ENCODE assay signal across 1 cellular context in genomic region chr16:85157372-85157771, GRCh38.
A peak's percentile ranks its signal among the peaks of the same experiment; 100 is the strongest.
TF ChIP-seq lines count a peak whose summit lies in the region.

No MANE protein-coding gene starts in this region.

TF ChIP-seq in SK-N-SH, 30 proteins besides CTCF, POLR2A, EP300 and RAD21 (continued from another document):
- TF ChIP-seq FOXJ3 (CRISPR knock-in tag; IDR thresholded peaks at IDR 0.05), result peak; percentile 12; the same call in 1 of the 2 replicates
